ENCODE assay signal across 31 cellular contexts in genomic region chrX:2666491-2666890, GRCh38.
"Had no signal": no experiment of that assay in that cellular context is flagged by ENCODE, and none has a peak within 500 bp of the region (broad histone marks: within the 10 kb centered on the region; RNA-seq: fewer than 3 reads in every experiment).

No MANE protein-coding gene starts in this region.

- H3K27ac ChIP-seq: brain microvascular endothelial cell, coronary artery, dorsolateral prefrontal cortex, esophagus muscularis mucosa, foreskin keratinocyte, gastrocnemius medialis, heart left ventricle had no signal

- ATAC-seq: activated CD4-positive, alpha-beta T cell treated with anti-CD3 and anti-CD28 coated beads for 36 hours; activated CD8-positive, alpha-beta memory T cell treated with anti-CD3 and anti-CD28 coated beads, Interleukin-2, amount 10 ng/mL, durations not matched to agents 7 days and 5 days; activated CD8-positive, alpha-beta T cell treated with anti-CD3 and anti-CD28 coated beads, Interleukin-2, amount 10 ng/mL, durations not matched to agents 7 days and 5 days; activated T-cell treated with anti-CD3 and anti-CD28 coated beads, Interleukin-2, amount 50 U/mL, for 72 hours; foreskin keratinocyte; gastrocnemius medialis; heart left ventricle had no signal

- H3K27me3 ChIP-seq: brain microvascular endothelial cell, esophagus muscularis mucosa, foreskin keratinocyte, gastrocnemius medialis, heart left ventricle had no signal

- H3K27me3 Mint-ChIP-seq: activated CD4-positive, alpha-beta memory T cell treated with anti-CD3 and anti-CD28 coated beads for 36 hours; activated CD4-positive, alpha-beta T cell treated with anti-CD3 and anti-CD28 coated beads for 36 hours; activated CD4-positive, alpha-beta T cell treated with anti-CD3 and anti-CD28 coated beads, Interleukin-2, amount 10 ng/mL, durations not matched to agents 24 days and 14 days; activated CD8-positive, alpha-beta memory T cell treated with anti-CD3 and anti-CD28 coated beads, Interleukin-2, amount 10 ng/mL, durations not matched to agents 7 days and 5 days; activated naive CD8-positive, alpha-beta T cell; activated T-cell treated with anti-CD3 and anti-CD28 coated beads, Interleukin-2, amount 50 U/mL, for 24 hours; central memory CD8-positive, alpha-beta T cell; dendritic cell treated with granulocyte-macrophage colony-stimulating factor and Interleukin-4, amounts not matched to agents 40 ng/mL and 50 ng/mL, for 4 days had no signal

- H3K4me1 ChIP-seq: foreskin keratinocyte, gastrocnemius medialis had no signal

- H3K27ac Mint-ChIP-seq: activated CD4-positive, alpha-beta memory T cell treated with anti-CD3 and anti-CD28 coated beads for 36 hours; activated CD4-positive, alpha-beta T cell treated with anti-CD3 and anti-CD28 coated beads for 36 hours; activated CD4-positive, alpha-beta T cell treated with anti-CD3 and anti-CD28 coated beads, Interleukin-2, amount 10 ng/mL, durations not matched to agents 24 days and 14 days; activated CD8-positive, alpha-beta memory T cell treated with anti-CD3 and anti-CD28 coated beads, Interleukin-2, amount 10 ng/mL, durations not matched to agents 7 days and 5 days; activated CD8-positive, alpha-beta T cell treated with anti-CD3 and anti-CD28 coated beads, Interleukin-2, amount 10 ng/mL, durations not matched to agents 7 days and 5 days; activated naive CD8-positive, alpha-beta T cell; activated T-cell treated with anti-CD3 and anti-CD28 coated beads, Interleukin-2, amount 50 U/mL, for 24 hours; dendritic cell treated with granulocyte-macrophage colony-stimulating factor and Interleukin-4, amounts not matched to agents 40 ng/mL and 50 ng/mL, for 4 days had no signal

- H3K9me3 Mint-ChIP-seq: activated CD4-positive, alpha-beta memory T cell treated with anti-CD3 and anti-CD28 coated beads for 36 hours; activated CD4-positive, alpha-beta T cell treated with anti-CD3 and anti-CD28 coated beads, Interleukin-2, amount 10 ng/mL, durations not matched to agents 24 days and 14 days; activated T-cell treated with anti-CD3 and anti-CD28 coated beads, Interleukin-2, amount 50 U/mL, for 24 hours; activated T-cell treated with anti-CD3 and anti-CD28 coated beads, Interleukin-2, amount 50 U/mL, for 72 hours; central memory CD8-positive, alpha-beta T cell; dendritic cell treated with granulocyte-macrophage colony-stimulating factor and Interleukin-4, amounts not matched to agents 40 ng/mL and 50 ng/mL, for 4 days had no signal

- H3K4me3 Mint-ChIP-seq: activated CD4-positive, alpha-beta memory T cell treated with anti-CD3 and anti-CD28 coated beads for 36 hours; activated CD4-positive, alpha-beta T cell treated with anti-CD3 and anti-CD28 coated beads for 36 hours; activated CD4-positive, alpha-beta T cell treated with anti-CD3 and anti-CD28 coated beads, Interleukin-2, amount 10 ng/mL, durations not matched to agents 24 days and 14 days; activated CD8-positive, alpha-beta memory T cell treated with anti-CD3 and anti-CD28 coated beads, Interleukin-2, amount 10 ng/mL, durations not matched to agents 7 days and 5 days; activated CD8-positive, alpha-beta T cell treated with anti-CD3 and anti-CD28 coated beads, Interleukin-2, amount 10 ng/mL, durations not matched to agents 7 days and 5 days; activated naive CD8-positive, alpha-beta T cell; activated T-cell treated with anti-CD3 and anti-CD28 coated beads, Interleukin-2, amount 50 U/mL, for 24 hours; activated T-cell treated with anti-CD3 and anti-CD28 coated beads, Interleukin-2, amount 50 U/mL, for 72 hours; central memory CD8-positive, alpha-beta T cell; dendritic cell treated with granulocyte-macrophage colony-stimulating factor and Interleukin-4, amounts not matched to agents 40 ng/mL and 50 ng/mL, for 4 days had no signal

- H3K4me1 Mint-ChIP-seq: activated CD4-positive, alpha-beta T cell treated with anti-CD3 and anti-CD28 coated beads, Interleukin-2, amount 10 ng/mL, durations not matched to agents 24 days and 14 days; activated CD8-positive, alpha-beta memory T cell treated with anti-CD3 and anti-CD28 coated beads, Interleukin-2, amount 10 ng/mL, durations not matched to agents 7 days and 5 days had no signal

- DNase-seq: activated CD4-positive, alpha-beta memory T cell treated with anti-CD3 and anti-CD28 coated beads for 36 hours; activated CD4-positive, alpha-beta T cell treated with anti-CD3 and anti-CD28 coated beads for 36 hours; activated CD4-positive, alpha-beta T cell treated with anti-CD3 and anti-CD28 coated beads, Interleukin-2, amount 10 ng/mL, durations not matched to agents 24 days and 14 days; activated CD4-positive, CD25-positive, alpha-beta regulatory T cell; activated CD4-positive, CD25-positive, alpha-beta regulatory T cell treated with anti-CD3 and anti-CD28 coated beads, Interleukin-2, amount 50 U/mL, for 72 hours; activated CD8-positive, alpha-beta memory T cell treated with anti-CD3 and anti-CD28 coated beads, Interleukin-2, amount 10 ng/mL, durations not matched to agents 7 days and 5 days; activated CD8-positive, alpha-beta memory T cell treated with anti-CD3 and anti-CD28 coated beads, Interleukin-2, amount 50 U/mL, for 48 hours; activated CD8-positive, alpha-beta T cell treated with anti-CD3 and anti-CD28 coated beads, Interleukin-2, amount 10 ng/mL, durations not matched to agents 7 days and 5 days; activated effector memory CD4-positive, alpha-beta T cell treated with Interleukin-2 at 50 U/mL for 16 hours; activated gamma-delta T cell treated with Interleukin-2 at 50 U/mL for 16 hours; activated naive CD4-positive, alpha-beta T cell treated with anti-CD3 and anti-CD28 coated beads, Interleukin-2, amount 50 U/mL, for 16 hours; activated naive CD4-positive, alpha-beta T cell treated with Interleukin-2 at 50 U/mL for 16 hours; activated T-cell treated with anti-CD3 and anti-CD28 coated beads for 4 hours; activated T-cell treated with anti-CD3 and anti-CD28 coated beads, Interleukin-2, amount 50 U/mL, for 24 hours; activated T-cell treated with anti-CD3 and anti-CD28 coated beads, Interleukin-2, amount 50 U/mL, for 72 hours; amniotic stem cell; anterior cingulate cortex; brain microvascular endothelial cell; dorsolateral prefrontal cortex; effector memory CD4-positive, alpha-beta T cell; erythroblast; foreskin keratinocyte; gastrocnemius medialis; glutamatergic neuron; heart left ventricle; T-helper 2 cell had no signal

- H3K36me3 ChIP-seq: brain microvascular endothelial cell, esophagus muscularis mucosa, gastrocnemius medialis, heart left ventricle had no signal

- H3K36me3 Mint-ChIP-seq: activated CD8-positive, alpha-beta memory T cell treated with anti-CD3 and anti-CD28 coated beads, Interleukin-2, amount 10 ng/mL, durations not matched to agents 7 days and 5 days had no signal

- H3K9me3 ChIP-seq: esophagus muscularis mucosa, gastrocnemius medialis, heart left ventricle had no signal

- H3K4me3 ChIP-seq: coronary artery, dorsolateral prefrontal cortex, esophagus muscularis mucosa, gastrocnemius medialis, heart left ventricle had no signal
